ENCODE assay signal across 1 cellular context in the genomic region with DNA sequence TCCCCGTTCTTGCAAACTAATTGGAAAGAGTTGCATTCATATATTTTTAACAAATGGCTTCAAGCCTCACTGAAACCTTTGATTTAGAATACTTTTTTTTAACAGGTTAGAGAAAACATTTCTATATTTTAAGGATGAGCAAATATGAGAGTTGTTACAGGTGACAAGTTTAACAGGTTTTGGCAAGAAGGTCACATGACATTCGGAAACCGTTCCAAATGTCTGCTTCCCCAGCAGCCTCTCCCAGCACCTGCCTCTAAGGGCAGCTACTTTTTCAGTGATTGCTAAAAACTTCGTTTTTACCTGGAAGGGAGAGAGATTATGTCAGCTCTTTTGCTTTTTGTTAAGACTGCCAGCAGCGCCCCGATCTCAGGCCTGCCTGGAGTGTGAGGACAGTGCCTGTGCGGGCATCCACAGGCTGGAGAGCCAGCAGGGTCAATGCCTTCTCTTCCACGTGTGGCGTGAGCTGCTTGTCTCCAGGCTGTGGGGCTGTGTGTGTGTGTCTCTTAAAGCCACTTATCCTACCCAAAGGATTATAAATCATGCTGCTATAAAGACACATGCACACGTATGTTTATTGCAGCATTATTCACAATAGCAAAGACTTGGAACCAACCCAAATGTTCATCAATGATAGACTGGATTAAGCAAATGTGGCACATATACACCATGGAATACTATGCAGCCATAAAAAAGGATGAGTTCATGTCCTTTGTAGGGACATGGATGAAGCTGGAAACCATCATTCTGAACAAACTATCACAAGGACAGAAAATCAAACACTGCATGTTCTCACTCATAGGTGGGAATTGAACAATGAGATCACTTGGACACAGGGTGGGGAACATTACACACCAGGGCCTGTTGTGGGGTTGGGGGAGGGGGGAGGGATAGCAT. TPM values are rescaled to one million over a fixed set of nuclear protein-coding genes. Genes with fewer than 3 reads are reported as not detected.
"Had no signal": no experiment of that assay in that cellular context is flagged by ENCODE, and none has a peak within 500 bp of the region (broad histone marks: within the 10 kb centered on the region; RNA-seq: fewer than 3 reads in every experiment).

No MANE protein-coding gene starts in this region.

RNA-seq across cellular contexts. Expression of a gene that starts 21.8 kb away (rescaled TPM):
- total RNA-seq: SJCRH30 had no signal
